Comparison of ENCODE assay signal across 8 cellular contexts in genomic region chr6:37303891-37304503, GRCh38.
DNase-seq lines count a peak whose midpoint lies in the region; ATAC-seq lines count a peak whose summit lies in the region.

No MANE protein-coding gene starts in this region.

- DNase-seq in NOMO-1 treated with DMSO at 0.1 percent for 48 hours (lab: John Stamatoyannopoulos, UW; ENCODE audit: unreplicated experiment), result peak; percentile 7
- no peak for DNase-seq in NOMO-1 (lab: John Stamatoyannopoulos, UW; ENCODE audit: unreplicated experiment in 2 of 2)
- peak; percentile 63 to 80 for DNase-seq in Kasumi-1 (lab: John Stamatoyannopoulos, UW)
- DNase-seq in amniotic stem cell (lab: John Stamatoyannopoulos, UW), result peak; percentile 28
- peak; percentile 67 for DNase-seq in inferior parietal cortex (ENCODE audit: extremely low spot score)
- DNase-seq in COR-L47 (lab: John Stamatoyannopoulos, UW), result no peak
- DNase-seq in central memory CD4-positive, alpha-beta T cell, result no peak

- no peak for ATAC-seq in GM21576 (IDR thresholded peaks at IDR 0.05; ENCODE audit: unreplicated experiment)

Comparison
In these comparisons a context has a peak if more than half of its experiments do, and no peak if none do; other contexts are left out.
1. DNase-seq: peak in NOMO-1 treated with DMSO at 0.1 percent for 48 hours (single experiment), Kasumi-1 (2 of 2), amniotic stem cell (single experiment) and inferior parietal cortex (single experiment); none in NOMO-1 (0 of 2), COR-L47 (single experiment) and central memory CD4-positive, alpha-beta T cell (single experiment).